Comparison of ENCODE assay signal across 8 cellular contexts in genomic region chr4:30720656-30721352, GRCh38. TPM values are rescaled to one million over a fixed set of nuclear protein-coding genes. Genes with fewer than 3 reads are reported as not detected.
DNase-seq lines count a peak whose midpoint lies in the region; ATAC-seq and TF ChIP-seq lines count a peak whose summit lies in the region.

No MANE protein-coding gene starts in this region.

- no peaks in the 10 kb centered on the region for H3K9me3 ChIP-seq in ascending aorta
- H3K9me3 ChIP-seq in iPS DF 6.9 (ENCODE audit: control insufficient read depth, insufficient read depth, low read length): no peaks in the 10 kb centered on the region
- H3K9me3 ChIP-seq in sigmoid colon: no peaks in the 10 kb centered on the region

- H3K27ac ChIP-seq in ascending aorta (peak overlapping the region; percentile 76 to 85), iPS DF 6.9 (ENCODE audit: low read length) (no peak overlapping the region), sigmoid colon (peak overlapping the region; percentile 78 to 89 (median 84))

- DNase-seq in AG20443 (ENCODE audit: low spot score): peak; percentile 37
- DNase-seq in HPDE6-E6E7 (ENCODE audit: extremely low spot score): peak; percentile 20
- DNase-seq in ascending aorta (ENCODE audit: low spot score in 2 of 2): peak in 1 of 2 donors; percentile 70
- DNase-seq in iPS DF 6.9 (ENCODE audit: low read depth, low spot score): no peak
- DNase-seq in sigmoid colon: peak; percentile 73
- DNase-seq in DMS114 treated with DMSO at 0.1 percent for 48 hours (lab: John Stamatoyannopoulos, UW; ENCODE audit: unreplicated experiment): no peak

- ATAC-seq in GM18505 (IDR thresholded peaks at IDR 0.05; ENCODE audit: unreplicated experiment) (no peak), GM21390 (IDR thresholded peaks at IDR 0.05; ENCODE audit: unreplicated experiment) (no peak)

- H3K27me3 ChIP-seq in ascending aorta (no peaks in the 10 kb centered on the region), iPS DF 6.9 (ENCODE audit: control insufficient read depth, insufficient read depth, low read length) (peaks cover 22% of the 10 kb centered on the region), sigmoid colon (peaks cover 0 to 5% (median 0%) of the 10 kb centered on the region in 3 donors)

- no peak for TF ChIP-seq EP300 in sigmoid colon (IDR thresholded peaks at IDR 0.05)

- H3K4me3 ChIP-seq in ascending aorta (peak overlapping the region; percentile 57 to 85), iPS DF 6.9 (ENCODE audit: low read length) (peak overlapping the region; percentile 55), sigmoid colon (peak overlapping the region; percentile 62 to 92 (median 80))

- H3K36me3 ChIP-seq in ascending aorta (peaks cover 0 to 6% of the 10 kb centered on the region in 2 donors), iPS DF 6.9 (ENCODE audit: control insufficient read depth, insufficient read depth, low read length) (no peaks in the 10 kb centered on the region), sigmoid colon (no peaks in the 10 kb centered on the region)

- TF ChIP-seq POLR2A in sigmoid colon (IDR thresholded peaks at IDR 0.05) (no peak), GM18505 (IDR thresholded peaks at IDR 0.05; ENCODE audit: borderline replicate concordance, extremely low read depth, insufficient read depth, insufficient read length) (no peak)

- intact Hi-C loops in ascending aorta (cut with DNase I) (loop anchor here (5.0 kb wide), 5 partner anchors 36 to 226 kb away; no protein-coding TSS in a partner anchor), sigmoid colon (cut with DNase I) (loop anchor here (5.0 to 10.0 kb wide), 3 partner anchors 146 to 374 kb away; no protein-coding TSS in a partner anchor)

- no CpG with 5 or more reads among the region's 51 CpGs for WGBS in iPS DF 6.9 (ENCODE audit: insufficient coverage, insufficient read length)
- WGBS in sigmoid colon, 2 donors: 2 to 3% methylated on average over 50 to 51 of the region's 51 CpGs

- TF ChIP-seq CTCF in ascending aorta (IDR thresholded peaks at IDR 0.05) (no peak), sigmoid colon (IDR thresholded peaks at IDR 0.05) (no peak)

- H3K4me1 ChIP-seq in ascending aorta: no peaks in the 10 kb centered on the region
- 0 out of 2 replicates have a peak, but pooled peaks cover 3% of the 10 kb centered on the region for H3K4me1 ChIP-seq in iPS DF 6.9 (ENCODE audit: control insufficient read depth, insufficient read depth, low read length)
- H3K4me1 ChIP-seq in sigmoid colon: peaks cover 0 to 10% (median 4%) of the 10 kb centered on the region in 4 donors

RNA-seq across cellular contexts. Expression of gene PCDH7, which starts 0.6 kb away (rescaled TPM):
- total RNA-seq in ascending aorta (127 TPM), sigmoid colon (100 to 1,000 TPM; 156 to 221 (median 196) TPM)
- 1 to 10 TPM in 1 of 3 donors, under 1 TPM in 2; 0.60 to 4.6 (median 0.92) TPM for polyA plus RNA-seq in sigmoid colon

Comparison
In these comparisons a context has a peak if more than half of its experiments do, and no peak if none do; other contexts are left out.
1. DNase-seq: peak in AG20443 (single experiment), HPDE6-E6E7 (single experiment) and sigmoid colon (single experiment); none in iPS DF 6.9 (single experiment) and DMS114 treated with DMSO at 0.1 percent for 48 hours (single experiment).
2. Peak in every context shown above with its lines, with median percentiles within 50 percentile points of each other: H3K4me3 ChIP-seq.